34 cellular contexts compared by ENCODE assay signal in the genomic region with DNA sequence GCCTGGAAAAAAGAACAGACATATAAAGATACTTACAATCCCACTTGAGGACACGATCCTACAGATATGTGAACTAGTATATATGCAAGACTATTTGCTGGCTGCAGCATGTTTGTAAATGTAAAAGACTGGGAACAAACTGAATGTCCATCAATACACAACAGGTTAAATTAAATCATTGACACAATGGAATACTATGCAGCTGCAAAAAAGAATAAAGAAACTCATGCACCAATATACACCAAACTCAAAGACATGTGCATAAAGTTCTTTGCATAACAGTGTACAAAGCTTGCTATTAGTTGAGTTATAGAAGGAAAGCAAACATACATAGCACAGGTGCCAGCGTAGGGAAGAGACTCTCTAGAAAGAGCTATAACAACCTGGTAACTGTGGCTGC.
"Had no signal": no experiment of that assay in that cellular context is flagged by ENCODE, and none has a peak within 500 bp of the region (broad histone marks: within the 10 kb centered on the region; RNA-seq: fewer than 3 reads in every experiment).

No MANE protein-coding gene starts in this region.

- H3K4me3 ChIP-seq: esophagus squamous epithelium, gastroesophageal sphincter, heart right ventricle had no signal

- H3K4me1 Mint-ChIP-seq: activated T-helper 17 cell treated with anti-CD3 and anti-CD28 coated beads, Interleukin-2, amount 50 U/mL, for 72 hours; central memory CD8-positive, alpha-beta T cell had no signal

- H3K27me3 Mint-ChIP-seq: activated B cell treated with CpG ODN at 0.5 μM for 24 hours; activated CD8-positive, alpha-beta T cell treated with anti-CD3 and anti-CD28 coated beads for 36 hours; activated naive CD8-positive, alpha-beta T cell; activated T-helper 17 cell treated with anti-CD3 and anti-CD28 coated beads, Interleukin-2, amount 50 U/mL, for 72 hours; central memory CD8-positive, alpha-beta T cell; effector memory CD8-positive, alpha-beta T cell; T-helper 17 cell had no signal

- H3K27ac ChIP-seq: brain microvascular endothelial cell, epithelial cell of prostate, esophagus squamous epithelium, WERI-Rb-1 had no signal

- FAIRE-seq: astrocyte, bronchial epithelial cell, colon had no signal

- H3K9me3 Mint-ChIP-seq: activated B cell treated with CpG ODN at 0.5 μM for 24 hours; activated CD8-positive, alpha-beta T cell treated with anti-CD3 and anti-CD28 coated beads for 36 hours; activated T-cell treated with anti-CD3 and anti-CD28 coated beads, Interleukin-2, amount 50 U/mL, for 4 hours; activated T-helper 17 cell treated with anti-CD3 and anti-CD28 coated beads, Interleukin-2, amount 50 U/mL, for 72 hours; central memory CD8-positive, alpha-beta T cell; effector memory CD8-positive, alpha-beta T cell; T-helper 2 cell treated with Interferon-gamma antibody and Interleukin-4, amounts not matched to agents 5 μg/mL and 100 μg/mL, for 36 hours had no signal

- ATAC-seq: activated CD4-positive, CD25-positive, alpha-beta regulatory T cell treated with anti-CD3 and anti-CD28 coated beads, Interleukin-2, amount 50 U/mL, for 24 hours; activated CD8-positive, alpha-beta T cell treated with anti-CD3 and anti-CD28 coated beads for 36 hours; activated T-cell treated with anti-CD3 and anti-CD28 coated beads, Interleukin-2, amount 50 U/mL, for 4 hours; activated T-helper 17 cell treated with anti-CD3 and anti-CD28 coated beads, Interleukin-2, amount 50 U/mL, for 72 hours; effector memory CD8-positive, alpha-beta T cell; gastroesophageal sphincter; heart right ventricle; T-helper 17 cell had no signal

- H3K27me3 ChIP-seq: brain microvascular endothelial cell, esophagus squamous epithelium, gastroesophageal sphincter, heart right ventricle had no signal

- H3K9me3 ChIP-seq: esophagus squamous epithelium, gastroesophageal sphincter, heart right ventricle had no signal

- H3K27ac Mint-ChIP-seq: activated B cell treated with CpG ODN at 0.5 μM for 24 hours; activated CD8-positive, alpha-beta T cell treated with anti-CD3 and anti-CD28 coated beads for 36 hours; activated naive CD8-positive, alpha-beta T cell; activated T-helper 17 cell treated with anti-CD3 and anti-CD28 coated beads, Interleukin-2, amount 50 U/mL, for 72 hours; effector memory CD8-positive, alpha-beta T cell; T-helper 17 cell; T-helper 2 cell treated with Interferon-gamma antibody and Interleukin-4, amounts not matched to agents 5 μg/mL and 100 μg/mL, for 36 hours had no signal

- DNase-seq: activated B cell treated with CpG ODN at 0.5 μM for 24 hours; activated CD4-positive, alpha-beta T cell treated with anti-CD3 and anti-CD28 coated beads for 48 hours; activated CD4-positive, alpha-beta T cell treated with anti-CD3 and anti-CD28 coated beads, Interleukin-2, amount 50 U/mL, for 1 hour; activated CD4-positive, alpha-beta T cell treated with anti-CD3 and anti-CD28 coated beads, Interleukin-2, amount 50 U/mL, for 48 hours; activated CD8-positive, alpha-beta memory T cell treated with anti-CD3 and anti-CD28 coated beads for 24 hours; activated CD8-positive, alpha-beta T cell treated with anti-CD3 and anti-CD28 coated beads for 36 hours; activated effector memory CD4-positive, alpha-beta T cell treated with Interleukin-2 at 50 U/mL for 16 hours; activated gamma-delta T cell treated with Interleukin-2 at 50 U/mL for 16 hours; activated naive CD4-positive, alpha-beta T cell treated with anti-CD3 and anti-CD28 coated beads, Interleukin-2, amount 50 U/mL, for 16 hours; activated naive CD4-positive, alpha-beta T cell treated with Interleukin-2 at 50 U/mL for 16 hours; activated T-cell treated with anti-CD3 and anti-CD28 coated beads, Interleukin-2, amount 50 U/mL, for 4 hours; amniotic stem cell; anterior cingulate cortex; brain microvascular endothelial cell; cortex of kidney; dermis blood vessel endothelial cell; effector CD4-positive, alpha-beta T cell; effector memory CD8-positive, alpha-beta T cell; esophagus squamous epithelium; foreskin melanocyte; heart right ventricle; T-helper 17 cell; T1000; WERI-Rb-1 had no signal

- H3K4me3 Mint-ChIP-seq: activated B cell treated with CpG ODN at 0.5 μM for 24 hours; activated CD8-positive, alpha-beta T cell treated with anti-CD3 and anti-CD28 coated beads for 36 hours; activated naive CD8-positive, alpha-beta T cell; activated T-cell treated with anti-CD3 and anti-CD28 coated beads, Interleukin-2, amount 50 U/mL, for 4 hours; activated T-helper 17 cell treated with anti-CD3 and anti-CD28 coated beads, Interleukin-2, amount 50 U/mL, for 72 hours; central memory CD8-positive, alpha-beta T cell; effector memory CD8-positive, alpha-beta T cell; T-helper 17 cell; T-helper 2 cell treated with Interferon-gamma antibody and Interleukin-4, amounts not matched to agents 5 μg/mL and 100 μg/mL, for 36 hours had no signal
